Comparison of ENCODE assay signal across 8 cellular contexts in genomic region chr15:84235573-84235972, GRCh38. TPM values are rescaled to one million over a fixed set of nuclear protein-coding genes. Genes with fewer than 3 reads are reported as not detected.
A peak's percentile ranks its signal among the peaks of the same experiment; 100 is the strongest.
DNase-seq lines count a peak whose midpoint lies in the region; ATAC-seq and TF ChIP-seq lines count a peak whose summit lies in the region.
"Not testable (repeated sequence)": the region's sequence is repeated elsewhere in the genome, so short reads cannot be mapped to it uniquely, and the experiment has no call there.

GOLGA6L4 (plus strand) TSS chr15:84235773; CDS start chr15:84235835, 62 bp downstream.

- POLR2A ChIA-PET in activated CD8-positive, alpha-beta T cell treated with anti-CD3 and anti-CD28 coated beads for 36 hours (lab: Charles Lee) = not testable (repeated sequence)

- H3K9me3 ChIP-seq in endodermal cell (ENCODE audit: control insufficient read depth, low read length); thymus (ENCODE audit: control insufficient read depth): not testable (repeated sequence)

- not testable (repeated sequence) for H3K36me3 Mint-ChIP-seq in activated CD8-positive, alpha-beta T cell treated with anti-CD3 and anti-CD28 coated beads for 36 hours (ENCODE audit: low read depth); endodermal cell (ENCODE audit: low read depth); mesothelial cell of epicardium

- H3K4me1 ChIP-seq in endodermal cell (ENCODE audit: control insufficient read depth, insufficient read depth, low read length); thymus (ENCODE audit: control insufficient read depth, insufficient read depth, low read length): not testable (repeated sequence)

- not testable (repeated sequence) for H3K27me3 Mint-ChIP-seq in activated CD8-positive, alpha-beta T cell treated with anti-CD3 and anti-CD28 coated beads for 36 hours; endodermal cell (ENCODE audit: insufficient read depth); mesothelial cell of epicardium (ENCODE audit: low read depth)

- H3K36me3 ChIP-seq in endodermal cell (ENCODE audit: control insufficient read depth, insufficient read depth, low read length); thymus (ENCODE audit: control insufficient read depth, insufficient read depth): not testable (repeated sequence)

- WGBS in endodermal cell (ENCODE audit: insufficient coverage in 1 of 2, insufficient read length in 1 of 2), 2 experiments = no CpG with 5 or more reads among the region's 13 CpGs
- WGBS in thymus = no CpG with 5 or more reads among the region's 13 CpGs

- CTCF ChIA-PET in activated CD8-positive, alpha-beta T cell treated with anti-CD3 and anti-CD28 coated beads for 36 hours (lab: Charles Lee) = not testable (repeated sequence)

- DNase-seq in ELR (ENCODE audit: low read depth) (peak; percentile 0), SK-N-DZ (ENCODE audit: low spot score) (peak; percentile 1), endodermal cell (peak; percentile 38)
- peak; percentile 21 for DNase-seq in Jurkat, Clone E6-1 (ENCODE audit: low read depth, low spot score)
- DNase-seq in activated CD8-positive, alpha-beta T cell treated with anti-CD3 and anti-CD28 coated beads for 36 hours = peak; percentile 3
- not testable (repeated sequence) for DNase-seq in mesothelial cell of epicardium (ENCODE audit: low spot score in 2 of 2, unreplicated experiment in 2 of 2)
- peak; percentile 5 for DNase-seq in stimulated activated naive CD8-positive, alpha-beta T cell treated with anti-CD3 and anti-CD28 coated beads, Interleukin-15, Interleukin-2, amounts not matched to agents 100 U/mL and 50 U/mL, for 24 hours

- H3K4me3 ChIP-seq in Jurkat, Clone E6-1 (ENCODE audit: low read length); endodermal cell (ENCODE audit: low read length); thymus (ENCODE audit: low read length): not testable (repeated sequence)

- H3K27me3 ChIP-seq in endodermal cell (ENCODE audit: control insufficient read depth, insufficient read depth, low read length, poor library complexity, severe bottlenecking); thymus (ENCODE audit: control insufficient read depth, insufficient read depth): not testable (repeated sequence)

- intact Hi-C loops in activated CD8-positive, alpha-beta T cell treated with anti-CD3 and anti-CD28 coated beads for 36 hours (cut with micrococcal nuclease) = not testable (repeated sequence)

- not testable (repeated sequence) for TF ChIP-seq CTCF in activated CD8-positive, alpha-beta T cell treated with anti-CD3 and anti-CD28 coated beads for 36 hours (IDR thresholded peaks at IDR 0.05); endodermal cell (conservative IDR thresholded peaks at IDR 0.05); mesothelial cell of epicardium (IDR thresholded peaks at IDR 0.05; ENCODE audit: unreplicated experiment)

- H3K9me3 Mint-ChIP-seq in activated CD8-positive, alpha-beta T cell treated with anti-CD3 and anti-CD28 coated beads for 36 hours; endodermal cell; mesothelial cell of epicardium: not testable (repeated sequence)

- ATAC-seq in activated CD8-positive, alpha-beta T cell treated with anti-CD3 and anti-CD28 coated beads for 36 hours; stimulated activated naive CD8-positive, alpha-beta T cell treated with anti-CD3 and anti-CD28 coated beads, Interleukin-15, Interleukin-2, amounts not matched to agents 100 U/mL and 50 U/mL, for 24 hours: not testable (repeated sequence)

- H3K4me3 Mint-ChIP-seq in activated CD8-positive, alpha-beta T cell treated with anti-CD3 and anti-CD28 coated beads for 36 hours; endodermal cell; mesothelial cell of epicardium: not testable (repeated sequence)

- H3K9ac ChIP-seq in endodermal cell (ENCODE audit: extremely low read depth, low read length, poor library complexity, severe bottlenecking) = not testable (repeated sequence)

- not testable (repeated sequence) for H3K27ac Mint-ChIP-seq in activated CD8-positive, alpha-beta T cell treated with anti-CD3 and anti-CD28 coated beads for 36 hours; endodermal cell; mesothelial cell of epicardium

- not testable (repeated sequence) for H3K27ac ChIP-seq in endodermal cell (ENCODE audit: low read depth, low read length); thymus (ENCODE audit: low read depth)

- H3K4me1 Mint-ChIP-seq in activated CD8-positive, alpha-beta T cell treated with anti-CD3 and anti-CD28 coated beads for 36 hours (ENCODE audit: low read depth); endodermal cell; mesothelial cell of epicardium: not testable (repeated sequence)

RNA-seq across cellular contexts. Expression of gene GOLGA6L4, which starts in this region (rescaled TPM):
- polyA plus RNA-seq in Jurkat, Clone E6-1 (2012; ENCODE audit: insufficient read depth, insufficient read length) = 9.9 TPM
- 0.32 and 0.37 TPM in 2 replicates for polyA plus RNA-seq in SK-N-DZ (2014; cell fraction: cytosol; rRNA removed)
- polyA plus RNA-seq in SK-N-DZ (2014; cell fraction: nucleus; rRNA removed) = 3.0 and 5.8 TPM in 2 replicates
- total RNA-seq in activated CD8-positive, alpha-beta T cell treated with anti-CD3 and anti-CD28 coated beads for 36 hours = 1 to 10 TPM; 1.0 to 1.3 TPM
- total RNA-seq in endodermal cell (1 to 10 TPM; 4.3 to 4.6 TPM), mesothelial cell of epicardium (10.9 to 13.7 TPM (median 12.2 TPM) in 3 replicates)
- polyA plus RNA-seq in endodermal cell (2013, experiment 1 of 2) = 2.0 TPM
- polyA plus RNA-seq in endodermal cell (2013, experiment 2 of 2) = 1.6 TPM
- 12.0 TPM for polyA plus RNA-seq in thymus
